In the genomic region with DNA sequence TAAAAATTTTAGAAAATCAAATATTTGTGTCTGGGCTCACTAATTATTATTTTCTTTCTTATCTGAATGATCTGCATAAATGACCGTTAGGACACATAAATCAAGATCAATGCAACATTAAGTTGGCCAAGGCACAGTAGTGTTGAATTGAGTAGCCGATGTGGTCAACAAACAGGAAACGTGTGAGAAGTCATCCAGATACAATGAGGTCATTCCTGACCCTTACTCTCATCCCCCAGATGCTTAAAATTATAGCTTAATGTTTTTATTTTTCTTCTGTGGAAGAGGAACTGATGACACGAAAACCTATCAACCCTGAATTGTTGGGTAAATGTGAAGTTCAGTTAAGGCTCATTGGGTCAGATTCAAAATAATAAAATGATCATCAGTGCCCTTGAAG, we compare ENCODE assay signal across 1 cellular context.
TF ChIP-seq lines count a peak whose summit lies in the region.

No MANE protein-coding gene starts in this region.

TF ChIP-seq in GM12878, 131 proteins besides CTCF, POLR2A, EP300 and RAD21 (continued from another document):
- TF ChIP-seq, protein P1, sequence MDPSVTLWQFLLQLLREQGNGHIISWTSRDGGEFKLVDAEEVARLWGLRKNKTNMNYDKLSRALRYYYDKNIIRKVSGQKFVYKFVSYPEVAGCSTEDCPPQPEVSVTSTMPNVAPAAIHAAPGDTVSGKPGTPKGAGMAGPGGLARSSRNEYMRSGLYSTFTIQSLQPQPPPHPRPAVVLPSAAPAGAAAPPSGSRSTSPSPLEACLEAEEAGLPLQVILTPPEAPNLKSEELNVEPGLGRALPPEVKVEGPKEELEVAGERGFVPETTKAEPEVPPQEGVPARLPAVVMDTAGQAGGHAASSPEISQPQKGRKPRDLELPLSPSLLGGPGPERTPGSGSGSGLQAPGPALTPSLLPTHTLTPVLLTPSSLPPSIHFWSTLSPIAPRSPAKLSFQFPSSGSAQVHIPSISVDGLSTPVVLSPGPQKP (IDR thresholded peaks at IDR 0.05; ENCODE audit: low read depth, low read length), result no peak
- TF ChIP-seq IRF4 (IDR thresholded peaks at IDR 0.05; ENCODE audit: low read depth, low read length), result no peak
- TF ChIP-seq RUNX3 (IDR thresholded peaks at IDR 0.05; ENCODE audit: low read length), result peak; percentile 85; the same call in 1 of the 2 replicates
- no peak for TF ChIP-seq NR2F1 (conservative IDR thresholded peaks at IDR 0.05)
- no peak for TF ChIP-seq EGR1 (IDR thresholded peaks at IDR 0.05; ENCODE audit: borderline replicate concordance in 1 of 2, low read depth in 2 of 2, low read length in 2 of 2)
- TF ChIP-seq GABPA (IDR thresholded peaks at IDR 0.05; ENCODE audit: low read depth), result peak; percentile 9; the same call in 1 of the 2 replicates
- TF ChIP-seq, protein P2, sequence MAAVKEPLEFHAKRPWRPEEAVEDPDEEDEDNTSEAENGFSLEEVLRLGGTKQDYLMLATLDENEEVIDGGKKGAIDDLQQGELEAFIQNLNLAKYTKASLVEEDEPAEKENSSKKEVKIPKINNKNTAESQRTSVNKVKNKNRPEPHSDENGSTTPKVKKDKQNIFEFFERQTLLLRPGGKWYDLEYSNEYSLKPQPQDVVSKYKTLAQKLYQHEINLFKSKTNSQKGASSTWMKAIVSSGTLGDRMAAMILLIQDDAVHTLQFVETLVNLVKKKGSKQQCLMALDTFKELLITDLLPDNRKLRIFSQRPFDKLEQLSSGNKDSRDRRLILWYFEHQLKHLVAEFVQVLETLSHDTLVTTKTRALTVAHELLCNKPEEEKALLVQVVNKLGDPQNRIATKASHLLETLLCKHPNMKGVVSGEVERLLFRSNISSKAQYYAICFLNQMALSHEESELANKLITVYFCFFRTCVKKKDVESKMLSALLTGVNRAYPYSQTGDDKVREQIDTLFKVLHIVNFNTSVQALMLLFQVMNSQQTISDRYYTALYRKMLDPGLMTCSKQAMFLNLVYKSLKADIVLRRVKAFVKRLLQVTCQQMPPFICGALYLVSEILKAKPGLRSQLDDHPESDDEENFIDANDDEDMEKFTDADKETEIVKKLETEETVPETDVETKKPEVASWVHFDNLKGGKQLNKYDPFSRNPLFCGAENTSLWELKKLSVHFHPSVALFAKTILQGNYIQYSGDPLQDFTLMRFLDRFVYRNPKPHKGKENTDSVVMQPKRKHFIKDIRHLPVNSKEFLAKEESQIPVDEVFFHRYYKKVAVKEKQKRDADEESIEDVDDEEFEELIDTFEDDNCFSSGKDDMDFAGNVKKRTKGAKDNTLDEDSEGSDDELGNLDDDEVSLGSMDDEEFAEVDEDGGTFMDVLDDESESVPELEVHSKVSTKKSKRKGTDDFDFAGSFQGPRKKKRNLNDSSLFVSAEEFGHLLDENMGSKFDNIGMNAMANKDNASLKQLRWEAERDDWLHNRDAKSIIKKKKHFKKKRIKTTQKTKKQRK (IDR thresholded peaks at IDR 0.05; ENCODE audit: low read depth, low read length), result no peak
- peak; percentile 72; the same call in 1 of the 2 replicates for TF ChIP-seq FOXM1 (IDR thresholded peaks at IDR 0.05; ENCODE audit: low read depth, low read length)
- peak; percentile 72; the same call in 1 of the 2 replicates for TF ChIP-seq CREM (IDR thresholded peaks at IDR 0.05; ENCODE audit: low read depth)
- TF ChIP-seq CREB1 (IDR thresholded peaks at IDR 0.05; ENCODE audit: low read depth), result peak; percentile 56; the same call in 1 of the 2 replicates
- peak; percentile 78; the same call in 1 of the 2 replicates for TF ChIP-seq NFIC (IDR thresholded peaks at IDR 0.05; ENCODE audit: low read depth, low read length)
- TF ChIP-seq ZSCAN29 (IDR thresholded peaks at IDR 0.05), result no peak
